ENCODE assay signal across 14 cellular contexts in the genomic region with DNA sequence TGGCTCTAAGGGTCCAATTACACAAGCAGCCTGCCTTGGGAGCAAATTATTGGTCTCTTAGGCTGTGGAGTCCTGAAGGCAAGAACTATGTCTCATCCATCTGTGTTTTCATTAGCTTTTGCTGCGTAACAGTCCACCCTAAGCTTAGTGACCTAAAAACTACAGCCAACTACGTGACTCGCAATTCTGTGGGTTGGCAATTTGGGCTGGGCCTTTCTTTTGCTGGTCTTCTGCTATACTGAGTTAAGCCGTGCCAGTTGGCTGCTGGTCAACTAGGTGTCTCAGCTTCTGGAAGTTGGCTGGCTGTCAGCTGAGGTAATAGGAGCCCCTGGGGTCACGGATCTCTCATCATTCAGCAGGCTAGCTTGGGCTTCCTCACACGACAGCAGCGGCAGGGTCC.
DNase-seq lines count a peak whose midpoint lies in the region; TF ChIP-seq lines count a peak whose summit lies in the region.
"Had no signal": no experiment of that assay in that cellular context is flagged by ENCODE, and none has a peak within 500 bp of the region (broad histone marks: within the 10 kb centered on the region; RNA-seq: fewer than 3 reads in every experiment).

No MANE protein-coding gene starts in this region.

- no peaks in the 10 kb centered on the region for H3K36me3 ChIP-seq in endodermal cell (ENCODE audit: control insufficient read depth, insufficient read depth, low read length)
- H3K36me3 ChIP-seq: uterus had no signal

- WGBS in endodermal cell (ENCODE audit: insufficient coverage in 1 of 2, insufficient read length in 1 of 2), 2 experiments: 90 to 96% methylated on average over 2 to 7 of the region's 7 CpGs

- H3K27ac Mint-ChIP-seq in endodermal cell: no peak overlapping the region
- H3K27ac Mint-ChIP-seq: stimulated activated naive CD8-positive, alpha-beta T cell treated with anti-CD3 and anti-CD28 coated beads, Interleukin-15, amount 100 ng/mL, for 72 hours had no signal

- peaks cover 20% of the 10 kb centered on the region for H3K4me1 Mint-ChIP-seq in endodermal cell

- no peak overlapping the region for H3K4me3 ChIP-seq in endodermal cell (ENCODE audit: low read length)
- H3K4me3 ChIP-seq: SK-N-MC, uterus had no signal

- H3K27me3 Mint-ChIP-seq in endodermal cell (ENCODE audit: insufficient read depth): no peaks in the 10 kb centered on the region
- H3K27me3 Mint-ChIP-seq: stimulated activated naive CD8-positive, alpha-beta T cell treated with anti-CD3 and anti-CD28 coated beads, Interleukin-15, amount 100 ng/mL, for 72 hours had no signal

- H3K9me3 Mint-ChIP-seq in endodermal cell: peaks cover 7% of the 10 kb centered on the region
- H3K9me3 Mint-ChIP-seq: stimulated activated naive CD8-positive, alpha-beta T cell treated with anti-CD3 and anti-CD28 coated beads, Interleukin-15, amount 100 ng/mL, for 72 hours had no signal

- peaks cover 31% of the 10 kb centered on the region for H3K36me3 Mint-ChIP-seq in endodermal cell (ENCODE audit: low read depth)

- H3K27me3 ChIP-seq in endodermal cell (ENCODE audit: control insufficient read depth, insufficient read depth, low read length, poor library complexity, severe bottlenecking): no peaks in the 10 kb centered on the region
- H3K27me3 ChIP-seq: uterus had no signal

- no peak for TF ChIP-seq CTCF in GM20000 (IDR thresholded peaks at IDR 0.05; ENCODE audit: extremely low read depth, missing control alignments)
- TF ChIP-seq CTCF in endodermal cell (conservative IDR thresholded peaks at IDR 0.05): no peak

- in situ Hi-C loops in Caki2 (cut with HindIII; ENCODE audit: low pct_unique_long_range_greater_than_20kb, low sequenced_read_pairs): no loop called here

- H3K4me3 Mint-ChIP-seq in endodermal cell: no peak overlapping the region
- H3K4me3 Mint-ChIP-seq: stimulated activated naive CD8-positive, alpha-beta T cell treated with anti-CD3 and anti-CD28 coated beads, Interleukin-15, amount 100 ng/mL, for 72 hours had no signal

- H3K27ac ChIP-seq in endodermal cell (ENCODE audit: low read depth, low read length): no peak overlapping the region
- H3K27ac ChIP-seq: SK-N-MC, uterus had no signal

- H3K9ac ChIP-seq in endodermal cell (ENCODE audit: extremely low read depth, low read length, poor library complexity, severe bottlenecking): no peak overlapping the region

- no peaks in the 10 kb centered on the region for H3K4me1 ChIP-seq in endodermal cell (ENCODE audit: control insufficient read depth, insufficient read depth, low read length)
- H3K4me1 ChIP-seq: uterus had no signal

- no peaks in the 10 kb centered on the region for H3K9me3 ChIP-seq in endodermal cell (ENCODE audit: control insufficient read depth, low read length)
- H3K9me3 ChIP-seq: uterus had no signal

- peak; percentile 64 for DNase-seq in Caki2 (ENCODE audit: low read depth)
- DNase-seq in LHCN-M2 (ENCODE audit: low read depth): peak; percentile 59
- peak; percentile 62 for DNase-seq in astrocyte of the hippocampus (ENCODE audit: low read depth, low spot score)
- peak; percentile 44 for DNase-seq in left kidney (ENCODE audit: low read depth, low spot score)
- DNase-seq in GF-D8 (lab: John Stamatoyannopoulos, UW): no peak
- DNase-seq in GM20000 (ENCODE audit: low spot score): no peak
- no peak for DNase-seq in endodermal cell
- no peak for DNase-seq in NCI-H1436 (lab: John Stamatoyannopoulos, UW)
- DNase-seq: activated gamma-delta T cell treated with Interleukin-2 at 50 U/mL for 16 hours; effector CD8-positive, alpha-beta T cell; occipital lobe; stimulated activated naive CD8-positive, alpha-beta T cell treated with anti-CD3 and anti-CD28 coated beads, Interleukin-15, amount 100 ng/mL, for 72 hours; uterus had no signal

Comparison
In these comparisons a context has a peak if more than half of its experiments do, and no peak if none do; other contexts are left out.
1. DNase-seq: peak in Caki2 (single experiment), LHCN-M2 (single experiment), astrocyte of the hippocampus (single experiment) and left kidney (single experiment); none in GF-D8 (single experiment), GM20000 (single experiment), endodermal cell (single experiment) and NCI-H1436 (single experiment).